11 cellular contexts compared by ENCODE assay signal in the genomic region with DNA sequence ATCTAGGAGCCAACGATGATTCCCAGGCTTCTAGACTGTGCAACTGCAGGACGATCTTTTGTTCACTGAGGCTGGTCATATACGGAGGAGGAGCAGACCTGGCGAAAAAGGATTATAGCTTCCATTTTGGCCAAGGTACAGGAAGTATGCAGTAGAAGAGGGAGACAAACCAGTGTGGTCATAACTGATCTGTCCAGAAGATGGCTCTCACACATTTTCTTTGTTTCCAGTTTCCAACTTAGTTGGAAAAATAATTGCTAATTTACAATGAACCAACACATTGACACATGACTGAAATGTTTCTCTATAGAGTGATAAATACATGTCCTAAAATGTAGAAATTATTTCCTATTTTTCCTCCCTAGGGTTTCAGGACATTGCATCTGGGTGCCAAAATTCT.
DNase-seq lines count a peak whose midpoint lies in the region; ATAC-seq and TF ChIP-seq lines count a peak whose summit lies in the region.
"Had no signal": no experiment of that assay in that cellular context is flagged by ENCODE, and none has a peak within 500 bp of the region (broad histone marks: within the 10 kb centered on the region; RNA-seq: fewer than 3 reads in every experiment).

No MANE protein-coding gene starts in this region.

- 65 to 76% (median 75%) methylated on average over 4 of the region's 4 CpGs for whole genome bisulfite sequencing in psoas muscle, 3 donors

- no peaks in the 10 kb centered on the region for H3K9me3 ChIP-seq in psoas muscle

- H3K27ac ChIP-seq in psoas muscle: no peak overlapping the region
- H3K27ac ChIP-seq: skin epidermis had no signal

- intact Hi-C loops in psoas muscle (cut with DNase I): no loop called here

- ATAC-seq in psoas muscle: no peak

- H3K27me3 ChIP-seq in psoas muscle (ENCODE audit: insufficient read depth in 3 of 3, low read length in 2 of 3): no peaks in the 10 kb centered on the region

- DNase-seq in NCI-H1694 treated with DMSO at 0.1 percent for 48 hours (lab: John Stamatoyannopoulos, UW) (peak; percentile 3), NCI-H1694 (lab: John Stamatoyannopoulos, UW) (no peak), NCI-H748 treated with DMSO at 0.1 percent for 48 hours (lab: John Stamatoyannopoulos, UW) (peak; percentile 62), choroid plexus epithelial cell (ENCODE audit: low read depth) (peak; percentile 51), psoas muscle (no peak), NCI-H2029 (lab: John Stamatoyannopoulos, UW) (no peak), COLO668 (lab: John Stamatoyannopoulos, UW; ENCODE audit: unreplicated experiment) (no peak)
- DNase-seq in activated naive CD4-positive, alpha-beta T cell treated with Interleukin-2 at 50 U/mL for 16 hours: no peak
- DNase-seq: CD4-positive, CD25-positive, alpha-beta regulatory T cell; NCI-H187 treated with DMSO at 0.1 percent for 48 hours had no signal

- TF ChIP-seq CTCF in choroid plexus epithelial cell (conservative IDR thresholded peaks at IDR 0.05; ENCODE audit: low read depth, low read length) (peak; percentile 63), psoas muscle (IDR thresholded peaks at IDR 0.05) (peak; percentile 15)

- no peak overlapping the region for H3K4me3 ChIP-seq in choroid plexus epithelial cell (ENCODE audit: low read depth, low read length)
- H3K4me3 ChIP-seq in psoas muscle: no peak overlapping the region
- H3K4me3 ChIP-seq: skin epidermis had no signal

- H3K36me3 ChIP-seq in psoas muscle (ENCODE audit: insufficient read depth in 1 of 2, low read depth in 1 of 2): no peaks in the 10 kb centered on the region

- H3K4me1 ChIP-seq in psoas muscle: peaks cover 3% of the 10 kb centered on the region

Comparison
In these comparisons a context has a peak if more than half of its experiments do, and no peak if none do; other contexts are left out.
1. DNase-seq: peak in NCI-H1694 treated with DMSO at 0.1 percent for 48 hours (single experiment), NCI-H748 treated with DMSO at 0.1 percent for 48 hours (single experiment) and choroid plexus epithelial cell (single experiment); none in NCI-H1694 (single experiment), psoas muscle (0 of 2), activated naive CD4-positive, alpha-beta T cell treated with Interleukin-2 at 50 U/mL for 16 hours (single experiment), NCI-H2029 (single experiment) and COLO668 (single experiment).